14 cellular contexts compared by ENCODE assay signal in genomic region chr14:50937800-50938199, GRCh38.
"Had no signal": no experiment of that assay in that cellular context is flagged by ENCODE, and none has a peak within 500 bp of the region (broad histone marks: within the 10 kb centered on the region; RNA-seq: fewer than 3 reads in every experiment).

No MANE protein-coding gene starts in this region.

- H3K4me3 ChIP-seq: dorsolateral prefrontal cortex, heart left ventricle, neural progenitor cell, tibial nerve had no signal

- H3K4me1 Mint-ChIP-seq: activated CD4-positive, alpha-beta memory T cell treated with anti-CD3 and anti-CD28 coated beads, Interleukin-2, amount 10 ng/mL, durations not matched to agents 7 days and 5 days; activated CD4-positive, alpha-beta T cell treated with anti-CD3 and anti-CD28 coated beads for 36 hours had no signal

- DNase-seq: activated CD4-positive, alpha-beta memory T cell treated with anti-CD3 and anti-CD28 coated beads, Interleukin-2, amount 10 ng/mL, durations not matched to agents 7 days and 5 days; activated CD4-positive, alpha-beta T cell treated with anti-CD3 and anti-CD28 coated beads for 36 hours; activated gamma-delta T cell treated with Interleukin-2 at 50 U/mL for 16 hours; activated naive CD8-positive, alpha-beta T cell treated with anti-CD3 and anti-CD28 coated beads for 36 hours; activated T-cell treated with anti-CD3 and anti-CD28 coated beads, Interleukin-2, amount 50 U/mL, for 48 hours; brain microvascular endothelial cell; dorsolateral prefrontal cortex; foreskin melanocyte; heart left ventricle; retina; T1000 had no signal

- H3K36me3 Mint-ChIP-seq: activated naive CD8-positive, alpha-beta T cell treated with anti-CD3 and anti-CD28 coated beads for 36 hours had no signal

- H3K9me3 ChIP-seq: heart left ventricle, tibial nerve had no signal

- H3K27ac Mint-ChIP-seq: activated CD4-positive, alpha-beta memory T cell treated with anti-CD3 and anti-CD28 coated beads, Interleukin-2, amount 10 ng/mL, durations not matched to agents 7 days and 5 days; activated CD4-positive, alpha-beta T cell treated with anti-CD3 and anti-CD28 coated beads for 36 hours; activated naive CD8-positive, alpha-beta T cell treated with anti-CD3 and anti-CD28 coated beads for 36 hours; neural progenitor cell had no signal

- H3K9me3 Mint-ChIP-seq: activated CD4-positive, alpha-beta memory T cell treated with anti-CD3 and anti-CD28 coated beads, Interleukin-2, amount 10 ng/mL, durations not matched to agents 7 days and 5 days; activated naive CD8-positive, alpha-beta T cell treated with anti-CD3 and anti-CD28 coated beads for 36 hours; neural progenitor cell had no signal

- H3K27ac ChIP-seq: brain microvascular endothelial cell, dorsolateral prefrontal cortex, neural progenitor cell had no signal

- H3K4me2 ChIP-seq: neural progenitor cell had no signal

- H2AFZ ChIP-seq: neural progenitor cell had no signal

- H3K27me3 ChIP-seq: brain microvascular endothelial cell, dorsolateral prefrontal cortex, heart left ventricle, neural progenitor cell, tibial nerve had no signal

- ATAC-seq: activated CD4-positive, alpha-beta T cell treated with anti-CD3 and anti-CD28 coated beads for 36 hours; heart left ventricle; left lobe of liver had no signal

- H3K4me3 Mint-ChIP-seq: activated CD4-positive, alpha-beta memory T cell treated with anti-CD3 and anti-CD28 coated beads, Interleukin-2, amount 10 ng/mL, durations not matched to agents 7 days and 5 days; activated CD4-positive, alpha-beta T cell treated with anti-CD3 and anti-CD28 coated beads for 36 hours; activated naive CD8-positive, alpha-beta T cell treated with anti-CD3 and anti-CD28 coated beads for 36 hours; neural progenitor cell had no signal
